8 cellular contexts compared by ENCODE assay signal in the genomic region with DNA sequence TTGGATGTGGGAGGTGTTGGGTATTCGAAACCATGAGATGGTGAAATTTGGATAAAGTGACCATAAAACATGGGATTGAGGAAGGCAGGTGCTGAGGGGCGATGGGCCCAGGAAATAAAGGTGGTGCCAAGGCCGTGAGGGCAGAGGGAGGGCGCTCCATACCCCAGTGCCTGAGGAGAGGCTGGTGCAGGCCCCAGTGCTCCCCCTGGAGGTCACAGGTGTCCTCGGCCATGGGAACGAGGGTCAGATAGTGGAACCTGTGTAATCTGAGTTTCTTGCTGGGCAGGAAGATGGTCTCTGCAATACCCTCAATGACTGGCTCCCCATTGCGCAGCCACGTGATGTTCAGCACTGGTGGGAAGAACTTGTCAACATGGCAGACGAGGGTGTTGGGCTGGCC. TPM values are rescaled to one million over a fixed set of nuclear protein-coding genes. Genes with fewer than 3 reads are reported as not detected.
DNase-seq lines count a peak whose midpoint lies in the region; ATAC-seq, FAIRE-seq and TF ChIP-seq lines count a peak whose summit lies in the region.

No MANE protein-coding gene starts in this region.

- no peaks in the 10 kb centered on the region for H3K9me2 ChIP-seq in PC-9 (ENCODE audit: insufficient read depth)

- no peaks in the 10 kb centered on the region for H4K20me1 ChIP-seq in PC-9 (ENCODE audit: insufficient read depth)

- no peaks in the 10 kb centered on the region for H3K36me3 ChIP-seq in PC-9 (ENCODE audit: low read depth)
- H3K36me3 ChIP-seq in kidney (ENCODE audit: control insufficient read depth in 1 of 2, insufficient read depth in 2 of 2, low read length in 2 of 2), result no peaks in the 10 kb centered on the region

- CTCF ChIA-PET in PC-9 (lab: Charles Lee), result no interaction called here

- no peak for FAIRE-seq in kidney (lab: Jason Lieb, UNC)

- TF ChIP-seq CTCF in PC-9 (conservative IDR thresholded peaks at IDR 0.05) (peak; percentile 43; the same call in 1 of the 2 replicates), kidney (IDR thresholded peaks at IDR 0.05; ENCODE audit: borderline replicate concordance, extremely low read depth, insufficient read depth) (peak; percentile 53)

- no peaks in the 10 kb centered on the region for H3F3A ChIP-seq in PC-9 (ENCODE audit: insufficient read depth, low read depth)

- H3K27me3 ChIP-seq in PC-9 (ENCODE audit: insufficient read depth, low read depth), result peaks cover 75% of the 10 kb centered on the region

- no peak overlapping the region for H2AFZ ChIP-seq in PC-9

- H3K4me1 ChIP-seq in PC-9 (replicated peaks; ENCODE audit: insufficient read depth) (no peaks in the 10 kb centered on the region), kidney (ENCODE audit: control insufficient read depth in 1 of 2, insufficient read depth in 1 of 2, low read depth in 1 of 2, low read length in 2 of 2) (no peaks in the 10 kb centered on the region)

- H3K4me2 ChIP-seq in PC-9, result no peak overlapping the region

- H3K79me2 ChIP-seq in PC-9 (ENCODE audit: low read depth), result no peaks in the 10 kb centered on the region

- POLR2A ChIA-PET in PC-9 (lab: Charles Lee; ENCODE audit: unreplicated experiment), result no interaction called here

- H3K9ac ChIP-seq in kidney (ENCODE audit: low read length in 2 of 2), result no peak overlapping the region

- BruUV-seq in PC-9 (replicated peaks; lab: Mats Ljungman, UMichigan), result no TSS peak

- H3K4me3 ChIP-seq in PC-9 (no peak overlapping the region), kidney (ENCODE audit: low read length in 2 of 2) (no peak overlapping the region)

- no peaks in the 10 kb centered on the region for H3K9me3 ChIP-seq in PC-9 (ENCODE audit: insufficient read depth, low read depth)
- no peaks in the 10 kb centered on the region for H3K9me3 ChIP-seq in kidney (ENCODE audit: control insufficient read depth in 1 of 2, low read length in 2 of 2)

- ATAC-seq in GM18519 (IDR thresholded peaks at IDR 0.05; ENCODE audit: low FRiP score, unreplicated experiment) (no peak), GM21423 (IDR thresholded peaks at IDR 0.05; ENCODE audit: unreplicated experiment) (no peak)

- DNase-seq in EH (ENCODE audit: low read depth) (peak; percentile 10), PC-9 (peak in 1 of 2 experiments; percentile 12), kidney (no peak), NCI-H1694 (lab: John Stamatoyannopoulos, UW) (no peak)
- peak; percentile 35 for DNase-seq in activated gamma-delta T cell treated with anti-CD3 and anti-CD28 coated beads, Interleukin-2, amount 50 U/mL, for 16 hours (ENCODE audit: low read depth)
- peak; percentile 9 to 44 (median 30) for DNase-seq in stimulated activated naive CD4-positive, alpha-beta T cell (lab: John Stamatoyannopoulos, UW)

- intact Hi-C loops in PC-9 (cut with micrococcal nuclease; ENCODE audit: unreplicated experiment) (no loop called here), kidney (cut with DNase I) (no loop called here)

- H3K27ac ChIP-seq in PC-9 (no peak overlapping the region), kidney (ENCODE audit: low read depth in 2 of 2, low read length in 2 of 2) (no peak overlapping the region)

RNA-seq across cellular contexts. Expression of a gene that starts 16.2 kb away (rescaled TPM):
- not detected in 2 replicates for total RNA-seq in PC-9 (2021)
- total RNA-seq in kidney, result 181 TPM
- 141 TPM for polyA plus RNA-seq in kidney (ENCODE audit: insufficient read depth, low read depth, low replicate concordance)

RNA-seq across cellular contexts. Expression of a gene that starts 18.5 kb away (rescaled TPM):
- total RNA-seq in PC-9 (2021) (not detected in 2 replicates), kidney (200 TPM)
- polyA plus RNA-seq in kidney (ENCODE audit: insufficient read depth, low read depth, low replicate concordance), result 154 TPM

Comparison
In these comparisons a context has a peak if more than half of its experiments do, and no peak if none do; other contexts are left out.
1. DNase-seq: peak in EH (single experiment), activated gamma-delta T cell treated with anti-CD3 and anti-CD28 coated beads, Interleukin-2, amount 50 U/mL, for 16 hours (single experiment) and stimulated activated naive CD4-positive, alpha-beta T cell (6 of 6); none in kidney (single experiment) and NCI-H1694 (single experiment).
2. RNA of a gene that starts 16.2 kb away (total RNA-seq): 181 TPM in kidney (single experiment); not detected in PC-9; every median in the first group is over 100 times any median in the second.
3. RNA of a gene that starts 18.5 kb away (total RNA-seq): 200 TPM in kidney (single experiment); not detected in PC-9; every median in the first group is over 100 times any median in the second.